Comparison of ENCODE assay signal across 15 cellular contexts in the genomic region with DNA sequence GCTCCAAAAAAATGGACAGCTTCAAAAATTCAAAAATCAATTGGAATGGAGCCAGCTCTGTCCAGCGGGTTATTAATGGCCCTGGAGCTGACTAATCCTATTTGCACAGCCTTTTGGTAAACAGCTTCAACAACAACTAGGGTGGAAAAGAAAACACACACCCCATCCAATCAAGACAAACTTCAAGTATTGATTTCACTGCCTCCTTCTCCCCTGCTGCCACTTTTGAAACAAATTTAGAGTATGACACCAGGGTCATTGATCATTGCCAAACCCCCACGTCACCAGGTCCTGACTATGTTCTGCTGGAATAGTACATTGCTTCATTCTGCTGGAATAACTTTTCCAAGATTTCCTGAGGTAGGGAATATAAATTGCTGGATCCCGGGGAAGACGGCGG.
"Had no signal": no experiment of that assay in that cellular context is flagged by ENCODE, and none has a peak within 500 bp of the region (broad histone marks: within the 10 kb centered on the region; RNA-seq: fewer than 3 reads in every experiment).

No MANE protein-coding gene starts in this region.

- H3K27ac Mint-ChIP-seq: activated naive CD4-positive, alpha-beta T cell treated with anti-CD3 and anti-CD28 coated beads, Interleukin-2, amount 10 ng/mL, durations not matched to agents 7 days and 5 days; activated T-helper 2 cell treated with anti-CD3 and anti-CD28 coated beads, Interferon-gamma antibody, Interleukin-2, Interleukin-4, amounts not matched to agents 10 μg/mL and 5 μg/mL and 100 μg/mL, durations not matched to agents 14 hours and 24 hours and 36 hours; neural progenitor cell; stimulated activated effector memory CD8-positive, alpha-beta T cell treated with anti-CD3 and anti-CD28 coated beads, Interleukin-12 subunit alpha, Interleukin-12 subunit beta, amount 100 ng/mL, for 72 hours had no signal

- H3K36me3 ChIP-seq: gastroesophageal sphincter, neural progenitor cell, ovary, thoracic aorta, upper lobe of right lung had no signal

- H3K27ac ChIP-seq: gastroesophageal sphincter, neural progenitor cell, ovary, thoracic aorta, upper lobe of right lung had no signal

- DNase-seq: activated naive CD4-positive, alpha-beta T cell treated with anti-CD3 and anti-CD28 coated beads, Interleukin-2, amount 10 ng/mL, durations not matched to agents 7 days and 5 days; activated T-cell treated with anti-CD3 and anti-CD28 coated beads for 4 hours; erythroblast; left colon; midbrain; ovary; stimulated activated CD4-positive, alpha-beta T cell treated with anti-CD3 and anti-CD28 coated beads, Interleukin-2, amount 100 ng/mL, for 24 hours; upper lobe of right lung had no signal

- H3K4me3 Mint-ChIP-seq: activated naive CD4-positive, alpha-beta T cell treated with anti-CD3 and anti-CD28 coated beads, Interleukin-2, amount 10 ng/mL, durations not matched to agents 7 days and 5 days; neural progenitor cell; stimulated activated effector memory CD8-positive, alpha-beta T cell treated with anti-CD3 and anti-CD28 coated beads, Interleukin-12 subunit alpha, Interleukin-12 subunit beta, amount 100 ng/mL, for 72 hours had no signal

- H3K9me3 ChIP-seq: gastroesophageal sphincter, ovary, thoracic aorta, upper lobe of right lung had no signal

- H3K36me3 Mint-ChIP-seq: activated naive CD4-positive, alpha-beta T cell treated with anti-CD3 and anti-CD28 coated beads, Interleukin-2, amount 10 ng/mL, durations not matched to agents 7 days and 5 days; neural progenitor cell; stimulated activated effector memory CD8-positive, alpha-beta T cell treated with anti-CD3 and anti-CD28 coated beads, Interleukin-12 subunit alpha, Interleukin-12 subunit beta, amount 100 ng/mL, for 72 hours had no signal

- H3K4me1 ChIP-seq: neural progenitor cell had no signal

- FAIRE-seq: astrocyte, islet of Langerhans had no signal

- ATAC-seq: gastroesophageal sphincter; left colon; stimulated activated effector memory CD8-positive, alpha-beta T cell treated with anti-CD3 and anti-CD28 coated beads, Interleukin-12 subunit alpha, Interleukin-12 subunit beta, amount 100 ng/mL, for 72 hours; upper lobe of right lung had no signal

- H3K9me3 Mint-ChIP-seq: activated naive CD4-positive, alpha-beta T cell treated with anti-CD3 and anti-CD28 coated beads, Interleukin-2, amount 10 ng/mL, durations not matched to agents 7 days and 5 days; activated T-helper 2 cell treated with anti-CD3 and anti-CD28 coated beads, Interferon-gamma antibody, Interleukin-2, Interleukin-4, amounts not matched to agents 10 μg/mL and 5 μg/mL and 100 μg/mL, durations not matched to agents 14 hours and 24 hours and 36 hours; stimulated activated effector memory CD8-positive, alpha-beta T cell treated with anti-CD3 and anti-CD28 coated beads, Interleukin-12 subunit alpha, Interleukin-12 subunit beta, amount 100 ng/mL, for 72 hours had no signal

- H3K4me2 ChIP-seq: neural progenitor cell had no signal

- H3K4me1 Mint-ChIP-seq: stimulated activated effector memory CD8-positive, alpha-beta T cell treated with anti-CD3 and anti-CD28 coated beads, Interleukin-12 subunit alpha, Interleukin-12 subunit beta, amount 100 ng/mL, for 72 hours had no signal

- H3K9ac ChIP-seq: neural progenitor cell had no signal

- H3K4me3 ChIP-seq: gastroesophageal sphincter, neural progenitor cell, ovary, thoracic aorta, upper lobe of right lung had no signal

- H2AFZ ChIP-seq: neural progenitor cell had no signal

- H3K27me3 ChIP-seq: ovary had no signal
